ENCODE assay signal across 8 cellular contexts in the genomic region with DNA sequence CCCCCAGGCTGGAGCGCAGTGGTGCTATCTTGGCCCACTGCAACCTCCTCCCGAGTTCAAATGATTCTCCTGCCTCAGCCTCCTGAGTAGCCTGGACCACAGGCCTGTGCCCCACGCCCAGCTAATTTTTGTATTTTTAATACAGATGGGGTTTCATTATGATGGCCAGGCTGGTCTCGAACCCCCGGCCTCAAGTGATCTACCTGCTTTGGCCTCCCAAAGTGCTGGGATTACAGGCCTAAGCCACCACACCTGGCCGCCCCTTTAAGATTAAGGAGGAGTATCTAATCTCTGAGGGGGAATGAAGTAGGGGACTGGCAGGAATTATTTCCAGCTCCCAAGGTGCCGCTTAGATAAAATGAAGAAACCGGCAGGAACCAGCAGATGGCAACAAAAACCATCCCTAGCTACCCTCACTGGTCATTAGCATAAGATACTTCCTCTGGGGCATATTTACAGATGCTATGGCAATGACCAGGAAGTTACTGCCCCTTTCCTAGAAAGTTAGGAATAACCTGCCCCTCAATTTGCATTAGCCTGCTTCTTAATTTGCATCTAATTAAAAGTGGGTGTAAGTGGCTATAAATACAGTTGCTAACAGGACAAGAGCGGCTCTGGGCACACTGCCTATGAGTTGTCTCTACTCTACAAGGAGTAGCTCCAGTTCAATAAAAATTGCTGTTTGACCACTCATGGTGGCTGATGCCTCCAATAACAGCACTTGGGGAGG. TPM values are rescaled to one million over a fixed set of nuclear protein-coding genes. Genes with fewer than 3 reads are reported as not detected.
DNase-seq lines count a peak whose midpoint lies in the region; ATAC-seq and TF ChIP-seq lines count a peak whose summit lies in the region.

No MANE protein-coding gene starts in this region.

- no peaks in the 10 kb centered on the region for H3K9me3 ChIP-seq in Panc1 (ENCODE audit: control insufficient read depth, insufficient read depth, low read depth, low read length)
- H3K9me3 ChIP-seq in effector memory CD4-positive, alpha-beta T cell (ENCODE audit: control insufficient read depth, low read length) = no peaks in the 10 kb centered on the region

- BruUV-seq in Panc1 (replicated peaks; lab: Mats Ljungman, UMichigan) = no TSS peak

- CTCF ChIA-PET in Panc1 (lab: Charles Lee) = interaction anchor here (0.5 to 1.8 kb wide), 3 partner anchors 8 to 37 kb away, joined by 3 to 14 read pairs (median 3); no protein-coding TSS in a partner anchor

- POLR2A ChIA-PET in Panc1 (lab: Charles Lee) = interaction anchor here (0.6 kb wide), 1 partner anchor 302 kb away, joined by 4 read pairs; no protein-coding TSS in a partner anchor

- peak; percentile 23 for DNase-seq in COR-L47 (lab: John Stamatoyannopoulos, UW)
- DNase-seq in Panc1 (ENCODE audit: low read depth, low spot score) = no peak
- peak in 1 of 2 donors; percentile 31 for DNase-seq in foreskin keratinocyte
- DNase-seq in stimulated activated CD4-positive, alpha-beta T cell treated with anti-CD3 and anti-CD28 coated beads, Interleukin-15, amount 100 ng/mL, for 24 hours = no peak
- DNase-seq in effector memory CD4-positive, alpha-beta T cell = no peak
- no peak for DNase-seq in nucleus accumbens (lab: John Stamatoyannopoulos, UW)

- TF ChIP-seq CTCF in Panc1 (IDR thresholded peaks at IDR 0.05) (peak; percentile 76), foreskin keratinocyte (conservative IDR thresholded peaks at IDR 0.05) (peak; percentile 67)

- intact Hi-C loops in Panc1 (cut with micrococcal nuclease; ENCODE audit: unreplicated experiment) = no loop called here

- H3K4me3 ChIP-seq in Panc1 (ENCODE audit: low read depth in 2 of 2, low read length in 2 of 2) = no peak overlapping the region
- H3K4me3 ChIP-seq in effector memory CD4-positive, alpha-beta T cell (ENCODE audit: insufficient read depth, low read depth, low read length, poor library complexity, severe bottlenecking) = no peak overlapping the region

- TF ChIP-seq POLR2A in GM18951 (IDR thresholded peaks at IDR 0.05; ENCODE audit: extremely low read depth, insufficient read depth, insufficient read length) = peak; percentile 55

- H3K36me3 ChIP-seq in Panc1 (ENCODE audit: control insufficient read depth, insufficient read depth, low read length) = no peaks in the 10 kb centered on the region
- no peaks in the 10 kb centered on the region for H3K36me3 ChIP-seq in effector memory CD4-positive, alpha-beta T cell (ENCODE audit: control insufficient read depth, insufficient read depth, low read length)

- H3K27me3 ChIP-seq in Panc1 (ENCODE audit: control insufficient read depth, insufficient read depth, low read length) (no peaks in the 10 kb centered on the region), foreskin keratinocyte (no peaks in the 10 kb centered on the region)
- H3K27me3 ChIP-seq in effector memory CD4-positive, alpha-beta T cell (replicated peaks; ENCODE audit: control insufficient read depth, insufficient read depth, low read length, poor library complexity, severe bottlenecking) = no peaks in the 10 kb centered on the region

- H3K27ac ChIP-seq in Panc1 (ENCODE audit: low read length) (no peak overlapping the region), foreskin keratinocyte (no peak overlapping the region)
- no peak overlapping the region for H3K27ac ChIP-seq in effector memory CD4-positive, alpha-beta T cell (ENCODE audit: insufficient read depth, low read length, poor library complexity, severe bottlenecking)

- in situ Hi-C loops in GM18951 (cut with MboI; ENCODE audit: low sequenced_read_pairs, unreplicated experiment) (no loop called here), Panc1 (cut with HindIII; ENCODE audit: low pct_unique_long_range_greater_than_20kb, low sequenced_read_pairs) (no loop called here)

- ATAC-seq in HG03354 (IDR thresholded peaks at IDR 0.05; ENCODE audit: poor library complexity, severe bottlenecking, unreplicated experiment) (peak; percentile 52), Panc1 (peak; percentile 90), foreskin keratinocyte (peak; percentile 63)

- no peaks in the 10 kb centered on the region for H3K4me1 ChIP-seq in Panc1 (ENCODE audit: control insufficient read depth, insufficient read depth, low read length)
- H3K4me1 ChIP-seq in foreskin keratinocyte = no peaks in the 10 kb centered on the region
- no peaks in the 10 kb centered on the region for H3K4me1 ChIP-seq in effector memory CD4-positive, alpha-beta T cell (ENCODE audit: control insufficient read depth, insufficient read depth, low read length, poor library complexity, severe bottlenecking)

RNA-seq across cellular contexts. Expression of a gene that starts 7.1 kb away (rescaled TPM):
- total RNA-seq in Panc1 (2021; ENCODE audit: unreplicated experiment) = 23.6 TPM
- 16.2 TPM for polyA plus RNA-seq in Panc1 (2012; ENCODE audit: insufficient read length)
- 22.7 and 22.9 TPM in 2 replicates for total RNA-seq in foreskin keratinocyte
- polyA plus RNA-seq in foreskin keratinocyte = 11.8 and 14.0 TPM in 2 replicates

RNA-seq across cellular contexts. Expression of a gene that starts 30.0 kb away (rescaled TPM):
- total RNA-seq in Panc1 (2021; ENCODE audit: unreplicated experiment) = 498 TPM
- polyA plus RNA-seq in Panc1 (2012; ENCODE audit: insufficient read length) = 467 TPM
- 431 and 480 TPM in 2 replicates for total RNA-seq in foreskin keratinocyte
- polyA plus RNA-seq in foreskin keratinocyte = 631 and 674 TPM in 2 replicates

RNA-seq across cellular contexts. Expression of a gene that starts 30.0 kb away (rescaled TPM):
- 55.3 TPM for total RNA-seq in Panc1 (2021; ENCODE audit: unreplicated experiment)
- 46.8 TPM for polyA plus RNA-seq in Panc1 (2012; ENCODE audit: insufficient read length)
- 62.1 and 64.6 TPM in 2 replicates for total RNA-seq in foreskin keratinocyte
- 48.1 and 50.3 TPM in 2 replicates for polyA plus RNA-seq in foreskin keratinocyte
